Comparison of ENCODE assay signal across 9 cellular contexts in the genomic region with DNA sequence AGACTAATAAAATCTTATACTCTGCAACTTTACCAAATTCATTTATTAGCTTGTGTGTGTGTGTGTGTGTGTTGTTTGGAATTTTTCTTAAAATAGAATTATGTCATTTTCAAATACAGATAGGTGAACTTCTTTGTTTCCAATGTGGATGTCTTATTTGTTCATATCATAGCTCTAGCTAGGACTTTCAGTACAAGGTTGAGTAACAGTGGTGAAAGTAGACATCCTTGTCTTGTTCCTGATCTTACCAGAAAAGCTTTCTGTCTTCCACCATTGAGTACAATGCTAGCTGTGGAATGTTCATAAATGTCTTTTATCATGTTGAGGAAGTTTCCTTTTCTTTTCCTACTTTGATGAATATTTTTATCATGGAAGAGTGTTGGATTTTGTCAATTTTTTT.
"Had no signal": no experiment of that assay in that cellular context is flagged by ENCODE, and none has a peak within 500 bp of the region (broad histone marks: within the 10 kb centered on the region; RNA-seq: fewer than 3 reads in every experiment).

No MANE protein-coding gene starts in this region.

- H3K27ac Mint-ChIP-seq: GM23338, H9 had no signal

- FAIRE-seq: H1, H54, HTR-8/SVneo, K562 had no signal

- ATAC-seq: GM23338, K562 had no signal

- DNase-seq: H9, HCEC 1CT, IMR-90, KG1 had no signal

- H3K4me3 Mint-ChIP-seq: GM23338, H9 had no signal
